Comparison of ENCODE assay signal across 11 cellular contexts in genomic region chr18:57353137-57353939, GRCh38. TPM values are rescaled to one million over a fixed set of nuclear protein-coding genes. Genes with fewer than 3 reads are reported as not detected.
DNase-seq lines count a peak whose midpoint lies in the region; ATAC-seq, FAIRE-seq and TF ChIP-seq lines count a peak whose summit lies in the region.
"Had no signal": no experiment of that assay in that cellular context is flagged by ENCODE, and none has a peak within 500 bp of the region (broad histone marks: within the 10 kb centered on the region; RNA-seq: fewer than 3 reads in every experiment).

No MANE protein-coding gene starts in this region.

- H3K9me3 ChIP-seq in right atrium auricular region (no peaks in the 10 kb centered on the region), iPS-18c (ENCODE audit: control insufficient read depth, insufficient read depth, low read length) (no peaks in the 10 kb centered on the region), aorta (ENCODE audit: control insufficient read depth, low read length) (no peaks in the 10 kb centered on the region), small intestine (ENCODE audit: control insufficient read depth, low read depth) (no peaks in the 10 kb centered on the region)

- ATAC-seq in Right ventricle myocardium inferior (peak; percentile 13), SK-N-SH treated with all-trans-retinoic acid at 6 μM for 48 hours (peak; percentile 65), aorta (ENCODE audit: low FRiP score) (peak; percentile 19), left colon (no peak)

- DNase-seq in Right ventricle myocardium inferior (ENCODE audit: missing footprints), result no peak
- no peak for DNase-seq in right atrium auricular region (ENCODE audit: low spot score)
- no peak for DNase-seq in aorta
- no peak for DNase-seq in left colon
- no peak for DNase-seq in middle frontal gyrus (ENCODE audit: extremely low spot score, low spot score)
- no peak for DNase-seq in small intestine

- FAIRE-seq in small intestine (lab: Jason Lieb, UNC), result no peak

- no peak overlapping the region for H3K27ac ChIP-seq in right atrium auricular region
- no peak overlapping the region for H3K27ac ChIP-seq in aorta (ENCODE audit: low read depth in 1 of 2, low read length in 2 of 2)
- no peak overlapping the region for H3K27ac ChIP-seq in small intestine (ENCODE audit: low read depth in 1 of 2, low read length in 1 of 2)

- intact Hi-C loops in Right ventricle myocardium inferior (cut with DNase I), result no loop called here
- intact Hi-C loops in aorta (cut with DNase I), result no loop called here
- intact Hi-C loops in left colon (cut with DNase I, micrococcal nuclease), result no loop called here

- no peak for TF ChIP-seq CTCF in right atrium auricular region (IDR thresholded peaks at IDR 0.05)

- H3K27me3 ChIP-seq in right atrium auricular region, result peaks cover 6 to 18% of the 10 kb centered on the region in 2 donors
- H3K27me3 ChIP-seq in aorta (ENCODE audit: control insufficient read depth in 1 of 2, insufficient read depth in 2 of 2, low read length in 1 of 2), result no peaks in the 10 kb centered on the region
- peaks cover 5 to 25% of the 10 kb centered on the region in 2 donors for H3K27me3 ChIP-seq in small intestine (ENCODE audit: control insufficient read depth in 2 of 2, insufficient read depth in 2 of 2, low read length in 2 of 2)

- H3K4me1 ChIP-seq in right atrium auricular region (peaks cover 0 to 16% of the 10 kb centered on the region in 2 donors), aorta (ENCODE audit: control insufficient read depth in 1 of 2, insufficient read depth in 2 of 2, low read length in 2 of 2) (no peaks in the 10 kb centered on the region), small intestine (ENCODE audit: control insufficient read depth in 2 of 2, insufficient read depth in 1 of 2, low read depth in 1 of 2, low read length in 1 of 2) (peaks cover 0 to 4% of the 10 kb centered on the region in 2 donors)

- H3K36me3 ChIP-seq in right atrium auricular region (no peaks in the 10 kb centered on the region), aorta (ENCODE audit: control insufficient read depth in 1 of 2, insufficient read depth in 2 of 2, low read length in 1 of 2) (no peaks in the 10 kb centered on the region), small intestine (ENCODE audit: control insufficient read depth in 2 of 2, insufficient read depth in 2 of 2, low read length in 2 of 2) (no peaks in the 10 kb centered on the region)

- 1 to 2% methylated on average over 54 to 61 of the region's 61 CpGs for WGBS in aorta, 2 donors
- WGBS in small intestine, 3 donors, result 2 to 8% (median 3%) methylated on average over 49 to 61 of the region's 61 CpGs

- peak overlapping the region in 1 of 2 donors; percentile 9 for H3K4me3 ChIP-seq in right atrium auricular region
- peak overlapping the region; percentile 80 for H3K4me3 ChIP-seq in iPS-18c (ENCODE audit: insufficient read depth, low read depth, low read length)
- H3K4me3 ChIP-seq in aorta (ENCODE audit: low read length in 2 of 2), result no peak overlapping the region
- no peak overlapping the region for H3K4me3 ChIP-seq in small intestine (ENCODE audit: low read depth in 1 of 2, low read length in 2 of 2)

TF ChIP-seq in SK-N-SH treated with all-trans-retinoic acid at 6 μM for 48 hours, 23 proteins besides CTCF, POLR2A, EP300 and RAD21:
- TF ChIP-seq TCF4 (CRISPR knock-in tag; IDR thresholded peaks at IDR 0.05; ENCODE audit: borderline replicate concordance), result peak; percentile 19; the same call in 1 of the 2 replicates
- no peak for TF ChIP-seq ARNTL (CRISPR knock-in tag; IDR thresholded peaks at IDR 0.05; ENCODE audit: borderline replicate concordance, low read depth)

RNA-seq across cellular contexts. Expression of gene ST8SIA3, which starts 1.0 kb away (rescaled TPM):
- total RNA-seq in Right ventricle myocardium inferior, result not detected
- total RNA-seq in right atrium auricular region, result not detected
- not detected for total RNA-seq in aorta
- under 1 TPM in 1 of 2 donors, not detected in 1; under 0.01 TPM for polyA plus RNA-seq in aorta
- total RNA-seq in left colon, result under 1 TPM; 0.03 to 0.14 TPM
- under 1 TPM in 1 of 3 donors, not detected in 2; 0.79 TPM for polyA plus RNA-seq in small intestine
- total RNA-seq: mammary epithelial cell, OCI-LY7 had no signal
- polyA plus RNA-seq: AG04450, mammary epithelial cell had no signal
